Comparison of ENCODE assay signal across 14 cellular contexts in genomic region chr2:147441140-147441539, GRCh38.
DNase-seq lines count a peak whose midpoint lies in the region; ATAC-seq and TF ChIP-seq lines count a peak whose summit lies in the region.
"Had no signal": no experiment of that assay in that cellular context is flagged by ENCODE, and none has a peak within 500 bp of the region (broad histone marks: within the 10 kb centered on the region; RNA-seq: fewer than 3 reads in every experiment).

No MANE protein-coding gene starts in this region.

- TF ChIP-seq POLR2A in vagina (IDR thresholded peaks at IDR 0.05): no peak

- H4K20me1 ChIP-seq in hepatocyte (ENCODE audit: insufficient read depth, poor library complexity, severe bottlenecking) (no peaks in the 10 kb centered on the region), neural progenitor cell (ENCODE audit: low read depth) (no peaks in the 10 kb centered on the region)

- H2AFZ ChIP-seq in hepatocyte (no peak overlapping the region), neural progenitor cell (replicated peaks) (no peak overlapping the region)

- no peaks in the 10 kb centered on the region for H3K27me3 ChIP-seq in hepatocyte
- H3K27me3 ChIP-seq in neural progenitor cell: no peaks in the 10 kb centered on the region
- H3K27me3 ChIP-seq in vagina: no peaks in the 10 kb centered on the region
- H3K27me3 ChIP-seq: BE2C had no signal

- H3K4me3 Mint-ChIP-seq in neural progenitor cell: no peak overlapping the region
- H3K4me3 Mint-ChIP-seq in activated T-helper 2 cell treated with anti-CD3 and anti-CD28 coated beads, Interferon-gamma antibody, Interleukin-2, Interleukin-4, amounts not matched to agents 10 μg/mL and 5 μg/mL and 100 μg/mL, durations not matched to agents 14 hours and 24 hours and 36 hours (ENCODE audit: low read depth): no peak overlapping the region

- H3K9me3 Mint-ChIP-seq in neural progenitor cell: peaks cover 6% of the 10 kb centered on the region
- H3K9me3 Mint-ChIP-seq in activated T-helper 2 cell treated with anti-CD3 and anti-CD28 coated beads, Interferon-gamma antibody, Interleukin-2, Interleukin-4, amounts not matched to agents 10 μg/mL and 5 μg/mL and 100 μg/mL, durations not matched to agents 14 hours and 24 hours and 36 hours: peaks cover 5% of the 10 kb centered on the region

- intact Hi-C loops in vagina (cut with DNase I): no loop called here
- intact Hi-C loops in activated T-helper 2 cell treated with anti-CD3 and anti-CD28 coated beads, Interferon-gamma antibody, Interleukin-2, Interleukin-4, amounts not matched to agents 10 μg/mL and 5 μg/mL and 100 μg/mL, durations not matched to agents 14 hours and 24 hours and 36 hours (cut with micrococcal nuclease): no loop called here

- H3K27ac Mint-ChIP-seq in neural progenitor cell: peak overlapping the region; percentile 19
- H3K27ac Mint-ChIP-seq in activated T-helper 2 cell treated with anti-CD3 and anti-CD28 coated beads, Interferon-gamma antibody, Interleukin-2, Interleukin-4, amounts not matched to agents 10 μg/mL and 5 μg/mL and 100 μg/mL, durations not matched to agents 14 hours and 24 hours and 36 hours: no peak overlapping the region

- peaks cover 2% of the 10 kb centered on the region for H3K36me3 Mint-ChIP-seq in neural progenitor cell
- H3K36me3 Mint-ChIP-seq in activated T-helper 2 cell treated with anti-CD3 and anti-CD28 coated beads, Interferon-gamma antibody, Interleukin-2, Interleukin-4, amounts not matched to agents 10 μg/mL and 5 μg/mL and 100 μg/mL, durations not matched to agents 14 hours and 24 hours and 36 hours (ENCODE audit: low read depth): no peaks in the 10 kb centered on the region

- H3K27me3 Mint-ChIP-seq in neural progenitor cell (ENCODE audit: insufficient read depth, low read depth): peaks cover 8% of the 10 kb centered on the region
- H3K27me3 Mint-ChIP-seq in activated T-helper 2 cell treated with anti-CD3 and anti-CD28 coated beads, Interferon-gamma antibody, Interleukin-2, Interleukin-4, amounts not matched to agents 10 μg/mL and 5 μg/mL and 100 μg/mL, durations not matched to agents 14 hours and 24 hours and 36 hours (ENCODE audit: low read depth): peaks cover 15% of the 10 kb centered on the region

- H3K4me1 ChIP-seq in hepatocyte (ENCODE audit: insufficient read depth) (no peaks in the 10 kb centered on the region), neural progenitor cell (peaks cover 39% of the 10 kb centered on the region), vagina (no peaks in the 10 kb centered on the region)
- H3K4me1 ChIP-seq: BE2C had no signal

- peaks cover 19% of the 10 kb centered on the region for H3F3A ChIP-seq in neural progenitor cell (ENCODE audit: low read depth)

- H3K79me2 ChIP-seq in hepatocyte: no peaks in the 10 kb centered on the region
- H3K79me2 ChIP-seq in neural progenitor cell (ENCODE audit: low read depth): no peaks in the 10 kb centered on the region

- peak overlapping the region; percentile 53 for H3K27ac ChIP-seq in hepatocyte
- H3K27ac ChIP-seq in neural progenitor cell: peak overlapping the region; percentile 53
- H3K27ac ChIP-seq in vagina: no peak overlapping the region

- H3K36me3 ChIP-seq in hepatocyte (replicated peaks; ENCODE audit: insufficient read depth, low read depth) (no peaks in the 10 kb centered on the region), neural progenitor cell (no peaks in the 10 kb centered on the region), vagina (no peaks in the 10 kb centered on the region)
- H3K36me3 ChIP-seq: BE2C had no signal

- no peaks in the 10 kb centered on the region for H3K9me3 ChIP-seq in hepatocyte (ENCODE audit: low read depth)
- no peaks in the 10 kb centered on the region for H3K9me3 ChIP-seq in neural progenitor cell (ENCODE audit: low read depth)
- H3K9me3 ChIP-seq in vagina: no peaks in the 10 kb centered on the region
- H3K9me3 ChIP-seq: BE2C had no signal

- WGBS in hepatocyte (ENCODE audit: low lambda C conversion rate, missing lambda C conversion rate): 66% methylated on average over 3 of the region's 3 CpGs

- H3K4me1 Mint-ChIP-seq in neural progenitor cell: peaks cover 10% of the 10 kb centered on the region
- H3K4me1 Mint-ChIP-seq in activated T-helper 2 cell treated with anti-CD3 and anti-CD28 coated beads, Interferon-gamma antibody, Interleukin-2, Interleukin-4, amounts not matched to agents 10 μg/mL and 5 μg/mL and 100 μg/mL, durations not matched to agents 14 hours and 24 hours and 36 hours (ENCODE audit: low read depth): no peaks in the 10 kb centered on the region

- no peak overlapping the region for H3K9ac ChIP-seq in neural progenitor cell

- no peaks in the 10 kb centered on the region for H3K9me2 ChIP-seq in hepatocyte (replicated peaks; ENCODE audit: insufficient read depth)

- H3K4me2 ChIP-seq in hepatocyte (no peak overlapping the region), neural progenitor cell (peak overlapping the region; percentile 69)

- no peak for TF ChIP-seq CTCF in hepatocyte (IDR thresholded peaks at IDR 0.05; ENCODE audit: poor library complexity)
- no peak for TF ChIP-seq CTCF in neural progenitor cell (IDR thresholded peaks at IDR 0.05)
- no peak for TF ChIP-seq CTCF in vagina (IDR thresholded peaks at IDR 0.05)

- DNase-seq in DMS153 treated with DMSO at 0.1 percent for 48 hours (lab: John Stamatoyannopoulos, UW; ENCODE audit: unreplicated experiment) (peak; percentile 63), NCI-H748 (lab: John Stamatoyannopoulos, UW; ENCODE audit: unreplicated experiment) (peak; percentile 82), hepatocyte (ENCODE audit: low spot score) (peak; percentile 19), neural progenitor cell (ENCODE audit: low spot score) (no peak), vagina (ENCODE audit: extremely low spot score in 2 of 2) (no peak)
- no peak for DNase-seq in activated CD8-positive, alpha-beta memory T cell treated with anti-CD3 and anti-CD28 coated beads for 24 hours
- no peak for DNase-seq in activated T-helper 2 cell treated with anti-CD3 and anti-CD28 coated beads, Interferon-gamma antibody, Interleukin-2, Interleukin-4, amounts not matched to agents 10 μg/mL and 5 μg/mL and 100 μg/mL, durations not matched to agents 14 hours and 24 hours and 36 hours (ENCODE audit: low spot score)
- DNase-seq: BE2C, GOT3, KBM-7, NCI-H1092 had no signal

- H3K4me3 ChIP-seq in hepatocyte (no peak overlapping the region), neural progenitor cell (peak overlapping the region; percentile 6), vagina (no peak overlapping the region)

- no peak for ATAC-seq in GM18498 (IDR thresholded peaks at IDR 0.05; ENCODE audit: unreplicated experiment)
- ATAC-seq: HCT116, Right ventricle myocardium inferior had no signal

Comparison
In these comparisons a context has a peak if more than half of its experiments do, and no peak if none do; other contexts are left out.
1. DNase-seq: peak in DMS153 treated with DMSO at 0.1 percent for 48 hours (single experiment), NCI-H748 (single experiment) and hepatocyte (single experiment); none in neural progenitor cell (single experiment), vagina (0 of 2), activated CD8-positive, alpha-beta memory T cell treated with anti-CD3 and anti-CD28 coated beads for 24 hours (single experiment) and activated T-helper 2 cell treated with anti-CD3 and anti-CD28 coated beads, Interferon-gamma antibody, Interleukin-2, Interleukin-4, amounts not matched to agents 10 μg/mL and 5 μg/mL and 100 μg/mL, durations not matched to agents 14 hours and 24 hours and 36 hours (single experiment).